ENCODE assay signal across 23 cellular contexts in the genomic region with DNA sequence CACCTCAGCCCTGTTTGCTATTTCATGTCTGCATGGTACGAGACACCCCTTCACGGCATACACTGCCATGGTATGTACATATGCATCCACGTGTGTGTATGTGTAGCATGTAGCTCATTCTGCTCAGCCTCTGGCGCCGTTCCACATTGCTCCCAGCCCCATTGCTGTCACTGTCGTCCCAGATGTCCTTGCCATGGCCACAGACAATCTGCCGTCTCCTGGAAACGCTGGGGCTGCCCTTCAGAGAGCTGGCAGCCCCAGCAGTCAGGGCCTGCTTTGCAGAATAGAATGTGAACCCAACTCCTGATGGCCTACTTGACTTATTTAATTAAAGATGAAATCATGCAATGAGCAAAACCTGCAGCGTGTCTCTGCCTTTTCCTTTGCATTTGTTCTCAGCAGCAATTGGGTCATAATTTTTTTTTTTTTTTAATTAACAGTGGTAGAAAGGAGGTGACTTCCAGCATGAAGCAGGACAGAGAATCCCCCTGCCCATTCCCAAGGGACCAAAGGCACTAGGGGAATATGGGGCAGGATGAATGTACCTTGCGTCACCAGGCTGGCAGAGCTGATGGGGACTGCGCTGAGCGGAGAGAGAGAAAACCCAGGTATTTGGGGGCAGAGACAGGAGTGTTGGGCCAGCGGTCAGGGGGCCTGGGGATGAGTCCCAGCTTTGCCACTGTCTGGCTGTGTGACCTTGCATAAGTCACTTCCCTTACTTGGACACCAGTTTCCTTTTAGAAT. TPM values are rescaled to one million over a fixed set of nuclear protein-coding genes. Genes with fewer than 3 reads are reported as not detected.
A peak's percentile ranks its signal among the peaks of the same experiment; 100 is the strongest.
DNase-seq lines count a peak whose midpoint lies in the region; ATAC-seq, FAIRE-seq and TF ChIP-seq lines count a peak whose summit lies in the region.
"Had no signal": no experiment of that assay in that cellular context is flagged by ENCODE, and none has a peak within 500 bp of the region (broad histone marks: within the 10 kb centered on the region; RNA-seq: fewer than 3 reads in every experiment).

No MANE protein-coding gene starts in this region.

- H3K4me1 Mint-ChIP-seq in brain = peaks cover 96% of the 10 kb centered on the region
- H3K4me1 Mint-ChIP-seq: CD4-positive, alpha-beta memory T cell; IgD-negative memory B cell; stimulated activated effector memory CD8-positive, alpha-beta T cell treated with anti-CD3 and anti-CD28 coated beads, Interleukin-12 subunit alpha, Interleukin-12 subunit beta, amount 100 ng/mL, for 72 hours had no signal

- no peak for ATAC-seq in omental fat pad (ENCODE audit: low FRiP score)
- ATAC-seq: mucosa of descending colon; stimulated activated effector memory CD8-positive, alpha-beta T cell treated with anti-CD3 and anti-CD28 coated beads, Interleukin-12 subunit alpha, Interleukin-12 subunit beta, amount 100 ng/mL, for 72 hours had no signal

- no peaks in the 10 kb centered on the region for H3K9me3 ChIP-seq in stomach smooth muscle (ENCODE audit: control insufficient read depth in 2 of 2, low read length in 2 of 2)
- H3K9me3 ChIP-seq: mucosa of descending colon, upper lobe of left lung had no signal

- no peaks in the 10 kb centered on the region for H3K27me3 ChIP-seq in stomach smooth muscle (ENCODE audit: control insufficient read depth in 1 of 2, insufficient read depth in 2 of 2, low read length in 2 of 2)
- H3K27me3 ChIP-seq: upper lobe of left lung had no signal

- H3K4me3 ChIP-seq in stomach smooth muscle (ENCODE audit: low read length in 2 of 2) = no peak overlapping the region
- H3K4me3 ChIP-seq: mucosa of descending colon, smooth muscle cell, upper lobe of left lung had no signal

- DNase-seq in NCI-H1092 treated with DMSO at 0.1 percent for 48 hours (lab: John Stamatoyannopoulos, UW) (peak; percentile 39), NCI-H1092 (lab: John Stamatoyannopoulos, UW) (no peak), COR-L47 (lab: John Stamatoyannopoulos, UW) (no peak), omental fat pad (ENCODE audit: low spot score) (no peak), erythroblast (lab: John Stamatoyannopoulos, UW) (no peak)
- DNase-seq: 8988T; activated CD4-positive, CD25-positive, alpha-beta regulatory T cell; CD4-positive, alpha-beta memory T cell; cortex of kidney; kidney; mucosa of descending colon; NCI-H1048; NCI-H2227 treated with DMSO at 0.1 percent for 48 hours; occipital lobe; T-helper 2 cell; upper lobe of left lung had no signal

- peaks cover 18% of the 10 kb centered on the region for H3K36me3 Mint-ChIP-seq in brain
- H3K36me3 Mint-ChIP-seq: CD4-positive, alpha-beta memory T cell; IgD-negative memory B cell had no signal

- H3K9me3 Mint-ChIP-seq in brain = no peaks in the 10 kb centered on the region
- H3K9me3 Mint-ChIP-seq: CD4-positive, alpha-beta memory T cell; IgD-negative memory B cell; stimulated activated effector memory CD8-positive, alpha-beta T cell treated with anti-CD3 and anti-CD28 coated beads, Interleukin-12 subunit alpha, Interleukin-12 subunit beta, amount 100 ng/mL, for 72 hours had no signal

- TF ChIP-seq CTCF in brain (conservative IDR thresholded peaks at IDR 0.05) = no peak
- TF ChIP-seq CTCF in omental fat pad (IDR thresholded peaks at IDR 0.05) = no peak

- H3K36me3 ChIP-seq in stomach smooth muscle (ENCODE audit: control insufficient read depth in 2 of 2, insufficient read depth in 2 of 2, low read length in 2 of 2) = peaks cover 0 to 8% of the 10 kb centered on the region in 2 donors

- TF ChIP-seq POLR2A in erythroblast (IDR thresholded peaks at IDR 0.05; ENCODE audit: low read length) = no peak

- peak; percentile 99 for FAIRE-seq in islet of Langerhans (lab: Jason Lieb, UNC)
- FAIRE-seq: kidney had no signal

- peak overlapping the region; percentile 11 for H3K27ac ChIP-seq in stomach smooth muscle (ENCODE audit: low read length)
- H3K27ac ChIP-seq: epithelial cell of prostate had no signal

- peak overlapping the region in 2 of 5 experiments; percentile 30 to 37 for H3K4me3 Mint-ChIP-seq in brain
- H3K4me3 Mint-ChIP-seq: CD4-positive, alpha-beta memory T cell; IgD-negative memory B cell; stimulated activated effector memory CD8-positive, alpha-beta T cell treated with anti-CD3 and anti-CD28 coated beads, Interleukin-12 subunit alpha, Interleukin-12 subunit beta, amount 100 ng/mL, for 72 hours had no signal

- H3K9ac ChIP-seq in stomach smooth muscle (ENCODE audit: low read length in 2 of 2) = no peak overlapping the region

- H3K27ac Mint-ChIP-seq in brain = peak overlapping the region; percentile 68 to 99 (median 93)
- H3K27ac Mint-ChIP-seq: IgD-negative memory B cell; stimulated activated effector memory CD8-positive, alpha-beta T cell treated with anti-CD3 and anti-CD28 coated beads, Interleukin-12 subunit alpha, Interleukin-12 subunit beta, amount 100 ng/mL, for 72 hours had no signal

- peaks cover 54% of the 10 kb centered on the region for H3K4me1 ChIP-seq in stomach smooth muscle (ENCODE audit: control insufficient read depth, insufficient read depth, low read length)

- H3K27me3 Mint-ChIP-seq in brain = no peaks in the 10 kb centered on the region

RNA-seq across cellular contexts. Expression of gene CHST3, which starts 49.2 kb away (rescaled TPM):
- 11.4 TPM for polyA plus RNA-seq in brain (ENCODE audit: insufficient read depth, low read depth, low replicate concordance)
- 10 to 100 TPM; 27.9 to 54.2 (median 34.2) TPM for total RNA-seq in omental fat pad
- total RNA-seq: CD4-positive, alpha-beta memory T cell had no signal
- polyA plus RNA-seq: CD4-positive, alpha-beta memory T cell; IgD-negative memory B cell had no signal
